In the genomic region with DNA sequence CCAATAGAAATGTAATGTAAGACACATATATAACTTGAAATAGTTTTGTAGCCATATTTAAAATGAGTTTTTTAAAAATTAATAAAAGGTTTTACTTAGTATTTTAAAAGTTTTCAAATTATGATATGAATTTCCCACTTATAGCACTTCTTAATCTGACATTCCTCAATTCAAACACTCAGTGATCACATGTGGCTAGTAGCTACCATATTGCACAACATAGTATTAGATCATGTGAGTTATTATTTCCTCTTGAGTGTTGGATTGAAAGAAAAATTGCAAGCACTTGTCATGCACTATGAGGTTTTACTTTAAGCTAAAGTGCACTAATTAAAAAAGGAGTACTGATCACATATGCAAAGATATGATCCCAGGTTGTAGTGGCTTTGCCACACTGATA, we compare ENCODE assay signal across 19 cellular contexts.
DNase-seq lines count a peak whose midpoint lies in the region; ATAC-seq, FAIRE-seq and TF ChIP-seq lines count a peak whose summit lies in the region.
"Had no signal": no experiment of that assay in that cellular context is flagged by ENCODE, and none has a peak within 500 bp of the region (broad histone marks: within the 10 kb centered on the region; RNA-seq: fewer than 3 reads in every experiment).

No MANE protein-coding gene starts in this region.

- no peak overlapping the region for H3K4me3 ChIP-seq in bronchial epithelial cell (ENCODE audit: low read depth, low read length)
- H3K4me3 ChIP-seq: HAP-1 had no signal

- H3K36me3 ChIP-seq in bronchial epithelial cell (ENCODE audit: control insufficient read depth, insufficient read depth, low read length): no peaks in the 10 kb centered on the region
- H3K36me3 ChIP-seq: HAP-1 had no signal

- no peak for ATAC-seq in GM18502 (IDR thresholded peaks at IDR 0.05; ENCODE audit: poor library complexity, unreplicated experiment)

- TF ChIP-seq CTCF in bronchial epithelial cell (IDR thresholded peaks at IDR 0.05; ENCODE audit: insufficient read depth, low read length, severe bottlenecking): no peak

- no peak for FAIRE-seq in bronchial epithelial cell (lab: Jason Lieb, UNC)
- FAIRE-seq: G401.6, GM12892, H54 had no signal

- DNase-seq in HCEC 1CT (peak; percentile 36), MV-4-11 (lab: John Stamatoyannopoulos, UW) (peak; percentile 40), bronchial epithelial cell (ENCODE audit: low read depth) (peak; percentile 9), iris pigment epithelial cell (ENCODE audit: low read depth) (peak; percentile 57), dedifferentiated amniotic fluid mesenchymal stem cell (ENCODE audit: extremely low spot score) (no peak), NCI-H2029 treated with DMSO at 0.1 percent for 48 hours (lab: John Stamatoyannopoulos, UW) (no peak), DMS 273 (lab: John Stamatoyannopoulos, UW; ENCODE audit: unreplicated experiment) (no peak)
- DNase-seq: C1 segment of cervical spinal cord; Calu3; CD4-positive, alpha-beta memory T cell; COR-L47; DMS153; DND-41; GOT3 had no signal

- no peaks in the 10 kb centered on the region for H3K27me3 ChIP-seq in bronchial epithelial cell (ENCODE audit: control insufficient read depth, insufficient read depth, low read length)

Comparison
In these comparisons a context has a peak if more than half of its experiments do, and no peak if none do; other contexts are left out.
1. DNase-seq: peak in HCEC 1CT (single experiment), MV-4-11 (single experiment), bronchial epithelial cell (single experiment) and iris pigment epithelial cell (single experiment); none in dedifferentiated amniotic fluid mesenchymal stem cell (single experiment), NCI-H2029 treated with DMSO at 0.1 percent for 48 hours (single experiment) and DMS 273 (single experiment).